In genomic region chr3:123066896-123067688, GRCh38 we compare ENCODE assay signal across 8 cellular contexts. TPM values are rescaled to one million over a fixed set of nuclear protein-coding genes. Genes with fewer than 3 reads are reported as not detected.
DNase-seq lines count a peak whose midpoint lies in the region; ATAC-seq and TF ChIP-seq lines count a peak whose summit lies in the region.

PDIA5 (plus strand) TSS chr3:123067025; CDS start chr3:123067165, 140 bp downstream.

- peaks cover 2% of the 10 kb centered on the region for H3K36me3 Mint-ChIP-seq in activated naive CD8-positive, alpha-beta T cell
- no peaks in the 10 kb centered on the region for H3K36me3 Mint-ChIP-seq in osteocyte (ENCODE audit: unreplicated experiment)

- H3K9me3 ChIP-seq in HCT116 (ENCODE audit: control insufficient read depth in 1 of 2, insufficient read depth in 1 of 2, low read depth in 1 of 2, low read length in 2 of 2): no peaks in the 10 kb centered on the region
- H3K9me3 ChIP-seq in thyroid gland: no peaks in the 10 kb centered on the region

- H4K20me1 ChIP-seq in HCT116 (ENCODE audit: insufficient read depth): peaks cover 9% of the 10 kb centered on the region; the same call in 1 of the 2 replicates

- H2AFZ ChIP-seq in HCT116 (ENCODE audit: low read depth, low read length, poor library complexity, severe bottlenecking): peak within 1 kb of the TSS; percentile 37

- no peaks in the 10 kb centered on the region for H3K9me3 Mint-ChIP-seq in activated naive CD8-positive, alpha-beta T cell (ENCODE audit: low read depth)
- no peaks in the 10 kb centered on the region for H3K9me3 Mint-ChIP-seq in osteocyte (ENCODE audit: unreplicated experiment)

- no peak for TF ChIP-seq RAD21 in HCT116 (IDR thresholded peaks at IDR 0.05; ENCODE audit: low read depth)

- H3K9ac ChIP-seq in HCT116 (ENCODE audit: low read length): peak within 1 kb of the TSS; percentile 92

- H3K27me3 Mint-ChIP-seq in activated naive CD8-positive, alpha-beta T cell: no peaks in the 10 kb centered on the region
- peaks cover 2% of the 10 kb centered on the region for H3K27me3 Mint-ChIP-seq in osteocyte (ENCODE audit: unreplicated experiment)

- H3K27ac ChIP-seq in HCT116 (ENCODE audit: low read depth, low read length): peak within 1 kb of the TSS; percentile 85
- peak within 1 kb of the TSS in 2 of 3 donors; percentile 53 to 79 for H3K27ac ChIP-seq in thyroid gland

- H3K36me3 ChIP-seq in HCT116 (ENCODE audit: control insufficient read depth in 1 of 2, insufficient read depth in 2 of 2, low read length in 2 of 2) (no peaks in the 10 kb centered on the region), thyroid gland (no peaks in the 10 kb centered on the region)

- ATAC-seq in HCT116: peak; percentile 87
- ATAC-seq in Right ventricle myocardium inferior: peak; percentile 98

- no TSS peak for BruUV-seq in HCT116 (replicated peaks; lab: Mats Ljungman, UMichigan)

- TF ChIP-seq CTCF in HCT116 (IDR thresholded peaks at IDR 0.05 in 2 of 3, conservative IDR thresholded peaks at IDR 0.05 in 1 of 3; ENCODE audit: borderline replicate concordance in 1 of 3, insufficient read depth in 1 of 3, low read depth in 2 of 3, low read length in 2 of 3): no peak
- no peak for TF ChIP-seq CTCF in osteocyte (IDR thresholded peaks at IDR 0.05)
- no peak for TF ChIP-seq CTCF in thyroid gland (IDR thresholded peaks at IDR 0.05)

- in situ Hi-C loops in SK-MEL-5 (cut with HindIII; ENCODE audit: low pct_unique_long_range_greater_than_20kb, low sequenced_read_pairs): no loop called here

- intact Hi-C loops in HCT116 (cut with micrococcal nuclease): no loop called here
- intact Hi-C loops in Right ventricle myocardium inferior (cut with DNase I): no loop called here
- intact Hi-C loops in thyroid gland (cut with DNase I): no loop called here

- H3K4me1 ChIP-seq in HCT116 (ENCODE audit: control insufficient read depth in 1 of 2, insufficient read depth in 2 of 2, low read length in 2 of 2) (peaks cover 7 to 31% of the 10 kb centered on the region in 2 experiments; a peak in 3 of 4 replicates), thyroid gland (peaks cover 29 to 37% of the 10 kb centered on the region in 2 donors)

- peaks cover 26% of the 10 kb centered on the region for H3K4me1 Mint-ChIP-seq in activated naive CD8-positive, alpha-beta T cell (ENCODE audit: low read depth)
- H3K4me1 Mint-ChIP-seq in osteocyte (ENCODE audit: unreplicated experiment): peaks cover 25% of the 10 kb centered on the region

- RAD21 ChIA-PET in HCT116 (lab: Charles Lee; ENCODE audit: low non-redundant PET in 1 of 2, low total read pairs in 2 of 2, uncharacterized antibody in 2 of 2, unreplicated experiment in 2 of 2): interaction anchor here in 1 of 2 experiments (1.1 kb wide), 1 partner anchor 9 kb away, joined by 3 read pairs; no protein-coding TSS in a partner anchor

- CTCF ChIA-PET in HCT116 (lab: Charles Lee): interaction anchor here (0.9 to 1.2 kb wide), 3 partner anchors 9 to 674 kb away, joined by 3 to 4 read pairs (median 3); no protein-coding TSS in a partner anchor

- H3K9me2 ChIP-seq in HCT116 (ENCODE audit: insufficient read depth): no peaks in the 10 kb centered on the region

- peak within 1 kb of the TSS; percentile 74 to 92 for H3K4me3 ChIP-seq in HCT116 (replicated peaks in 1 of 2; ENCODE audit: low read depth in 1 of 2, low read length in 2 of 2)
- H3K4me3 ChIP-seq in thyroid gland (replicated peaks in 1 of 3): peak within 1 kb of the TSS; percentile 31 to 84 (median 54)

- DNase-seq in GF-D8 (lab: John Stamatoyannopoulos, UW) (peak; percentile 81), HCT116 (ENCODE audit: low read depth, low spot score) (peak; percentile 77), MV-4-11 (lab: John Stamatoyannopoulos, UW) (peak; percentile 83), SK-MEL-5 (ENCODE audit: low read depth, low spot score) (peak; percentile 94), Right ventricle myocardium inferior (ENCODE audit: missing footprints) (peak; percentile 95), osteocyte (ENCODE audit: extremely low spot score, unreplicated experiment) (peak; percentile 95), thyroid gland (peak; percentile 93 to 95)

- H3K4me3 Mint-ChIP-seq in activated naive CD8-positive, alpha-beta T cell: peak within 1 kb of the TSS; percentile 95
- H3K4me3 Mint-ChIP-seq in osteocyte (ENCODE audit: unreplicated experiment): peak within 1 kb of the TSS; percentile 90

- peak within 1 kb of the TSS; percentile 78 for H3K27ac Mint-ChIP-seq in activated naive CD8-positive, alpha-beta T cell
- H3K27ac Mint-ChIP-seq in osteocyte (ENCODE audit: unreplicated experiment): peak within 1 kb of the TSS; percentile 85

- H3K27me3 ChIP-seq in HCT116 (ENCODE audit: insufficient read depth, low read length) (no peaks in the 10 kb centered on the region), thyroid gland (no peaks in the 10 kb centered on the region)

- peak; percentile 70 for TF ChIP-seq POLR2A in HCT116 (IDR thresholded peaks at IDR 0.05; ENCODE audit: borderline replicate concordance, extremely low read depth, insufficient read depth, insufficient read length)
- peak; percentile 47 to 87 for TF ChIP-seq POLR2A in thyroid gland (IDR thresholded peaks at IDR 0.05)

- H3K4me2 ChIP-seq in HCT116 (ENCODE audit: low read length): peak within 1 kb of the TSS; percentile 87

- WGBS in thyroid gland, 2 donors: 1% methylated on average over 13 to 39 of the region's 72 CpGs

- peaks cover 53% of the 10 kb centered on the region for H3K79me2 ChIP-seq in HCT116 (ENCODE audit: insufficient read depth, low read length)

- POLR2A ChIA-PET in HCT116 (lab: Charles Lee): interaction anchor here (0.7 to 2.4 kb wide), 3 partner anchors 9 to 273 kb away, joined by 3 to 8 read pairs (median 4); partner anchors contain the start of gene HSPBAP1

TF ChIP-seq in HCT116, 20 proteins besides CTCF, POLR2A, EP300 and RAD21 (continues in another document):
- TF ChIP-seq ZBTB33 (IDR thresholded peaks at IDR 0.05; ENCODE audit: extremely low read depth, insufficient replicate concordance, low read length): no peak
- no peak for TF ChIP-seq ATF3 (IDR thresholded peaks at IDR 0.05)
- TF ChIP-seq SIN3A (IDR thresholded peaks at IDR 0.05; ENCODE audit: low read depth): peak; percentile 71; the same call in 1 of the 2 replicates
- TF ChIP-seq YY1 (IDR thresholded peaks at IDR 0.05; ENCODE audit: extremely low read depth, insufficient replicate concordance, low read depth, low read length): peak; percentile 84
- TF ChIP-seq EZH2 (IDR thresholded peaks at IDR 0.05): no peak
- peak; percentile 99 for TF ChIP-seq MAX (IDR thresholded peaks at IDR 0.05)
- no peak for TF ChIP-seq EZH2phosphoT487 (IDR thresholded peaks at IDR 0.05; ENCODE audit: borderline replicate concordance)
- peak; percentile 85 for TF ChIP-seq POLR2AphosphoS5 (IDR thresholded peaks at IDR 0.05; ENCODE audit: low read depth, low read length)
- no peak for TF ChIP-seq ZNF274 (IDR thresholded peaks at IDR 0.05; ENCODE audit: low read depth, low read length)
- TF ChIP-seq CEBPB (IDR thresholded peaks at IDR 0.05; ENCODE audit: low read depth): no peak
- TF ChIP-seq JUND (IDR thresholded peaks at IDR 0.05): no peak
- TF ChIP-seq SRF (IDR thresholded peaks at IDR 0.05; ENCODE audit: low read depth): no peak
- no peak for TF ChIP-seq TCF7L2 (IDR thresholded peaks at IDR 0.05; ENCODE audit: borderline replicate concordance, extremely low read depth, insufficient read depth, insufficient read length)
- peak; percentile 91 for TF ChIP-seq CBX3 (IDR thresholded peaks at IDR 0.05; ENCODE audit: low read depth)
- no peak for TF ChIP-seq FOSL1 (IDR thresholded peaks at IDR 0.05; ENCODE audit: low read depth)
- no peak for TF ChIP-seq EGR1 (IDR thresholded peaks at IDR 0.05; ENCODE audit: low read depth)
- no peak for TF ChIP-seq SP1 (IDR thresholded peaks at IDR 0.05; ENCODE audit: low read depth)
- peak; percentile 67 for TF ChIP-seq ZFX (IDR thresholded peaks at IDR 0.05)
- peak; percentile 55; the same call in 1 of the 2 replicates for TF ChIP-seq ELF1 (IDR thresholded peaks at IDR 0.05; ENCODE audit: borderline replicate concordance, low read depth)

RNA-seq across cellular contexts. Expression of gene PDIA5, which starts in this region (rescaled TPM):
- total RNA-seq in HCT116 (2021; ENCODE audit: unreplicated experiment): 50.8 TPM
- polyA plus RNA-seq in HCT116 (2012): 48.9 and 49.7 TPM in 2 replicates
- total RNA-seq in SK-MEL-5 (2014; rRNA removed; shearing (Covaris generic)): 31.4 and 33.4 TPM in 2 replicates
- polyA plus RNA-seq in SK-MEL-5 (2015; cell fraction: cytosol; rRNA removed): 51.4 and 53.4 TPM in 2 replicates
- 53.0 and 57.9 TPM in 2 replicates for polyA plus RNA-seq in SK-MEL-5 (2015; cell fraction: nucleus; rRNA removed)
- total RNA-seq in Right ventricle myocardium inferior: 5.7 TPM
- total RNA-seq in osteocyte: 35.5 and 39.7 TPM in 2 replicates
- 10 to 100 TPM; 34.0 to 52.4 (median 44.6) TPM for total RNA-seq in thyroid gland

Comparison
In these comparisons a context has a peak if more than half of its experiments do, and no peak if none do; other contexts are left out.
1. Peak in every context shown above with its lines: DNase-seq, ATAC-seq, H3K4me3 ChIP-seq and H3K27ac ChIP-seq.